In genomic region chr15:58770857-58771620, GRCh38 we compare ENCODE assay signal across 8 cellular contexts. TPM values are rescaled to one million over a fixed set of nuclear protein-coding genes. Genes with fewer than 3 reads are reported as not detected.
A peak's percentile ranks its signal among the peaks of the same experiment; 100 is the strongest.
DNase-seq lines count a peak whose midpoint lies in the region; ATAC-seq and TF ChIP-seq lines count a peak whose summit lies in the region.

MINDY2 (plus strand) TSS chr15:58771302; CDS start chr15:58771396, 94 bp downstream.

- H3K4me2 ChIP-seq in parathyroid adenoma (ENCODE audit: low read length) = peak within 1 kb of the TSS; percentile 87

- H3K36me3 ChIP-seq in adipocyte (ENCODE audit: control insufficient read depth, insufficient read depth, low read length, severe bottlenecking) (no peaks in the 10 kb centered on the region), cardiac muscle cell (no peaks in the 10 kb centered on the region), parathyroid adenoma (ENCODE audit: control insufficient read depth, insufficient read depth, low read length) (no peaks in the 10 kb centered on the region), tibial nerve (no peaks in the 10 kb centered on the region)

- H3K27me3 ChIP-seq in adipocyte (replicated peaks; ENCODE audit: control insufficient read depth, insufficient read depth, low read length) (no peaks in the 10 kb centered on the region), cardiac muscle cell (no peaks in the 10 kb centered on the region), parathyroid adenoma (ENCODE audit: control insufficient read depth, insufficient read depth, low read length) (no peaks in the 10 kb centered on the region), tibial nerve (no peaks in the 10 kb centered on the region)

- peak; percentile 56 for TF ChIP-seq CTCF in GM12875 (IDR thresholded peaks at IDR 0.05; ENCODE audit: borderline replicate concordance, insufficient read depth, low read depth, low read length)
- peak; percentile 26 for TF ChIP-seq CTCF in cardiac muscle cell (IDR thresholded peaks at IDR 0.05; ENCODE audit: low read depth, low read length)
- TF ChIP-seq CTCF in parathyroid adenoma (IDR thresholded peaks at IDR 0.05) = peak; percentile 27
- TF ChIP-seq CTCF in tibial nerve (IDR thresholded peaks at IDR 0.05) = peak; percentile 22 to 57 (median 44)

- TF ChIP-seq POLR2A in tibial nerve (IDR thresholded peaks at IDR 0.05) = peak; percentile 85 to 92

- H3K27ac ChIP-seq in cardiac muscle cell = peak within 1 kb of the TSS; percentile 93
- H3K27ac ChIP-seq in parathyroid adenoma = peak within 1 kb of the TSS; percentile 95
- peak within 1 kb of the TSS; percentile 94 to 100 (median 98) for H3K27ac ChIP-seq in tibial nerve

- H3K4me1 ChIP-seq in adipocyte (ENCODE audit: control insufficient read depth, insufficient read depth, low read length) = peaks cover 11% of the 10 kb centered on the region
- peaks cover 22% of the 10 kb centered on the region for H3K4me1 ChIP-seq in cardiac muscle cell (ENCODE audit: low read depth)
- H3K4me1 ChIP-seq in parathyroid adenoma = peaks cover 8% of the 10 kb centered on the region
- H3K4me1 ChIP-seq in tibial nerve = peaks cover 0 to 47% (median 12%) of the 10 kb centered on the region in 4 donors

- H3K4me3 ChIP-seq in GM12875 (ENCODE audit: low read depth, low read length) (peak within 1 kb of the TSS; percentile 99), adipocyte (ENCODE audit: low read length) (peak within 1 kb of the TSS; percentile 85), cardiac muscle cell (peak within 1 kb of the TSS; percentile 80), parathyroid adenoma (ENCODE audit: low read depth, low read length) (peak within 1 kb of the TSS; percentile 84), tibial nerve (peak within 1 kb of the TSS; percentile 76 to 99 (median 92))

- H2AFZ ChIP-seq in parathyroid adenoma = peak within 1 kb of the TSS; percentile 96

- DNase-seq in NCI-H1436 (lab: John Stamatoyannopoulos, UW) (peak; percentile 97), T follicular helper cell (ENCODE audit: low read depth) (peak; percentile 83), adipocyte (ENCODE audit: low read depth) (peak; percentile 100), cardiac muscle cell (ENCODE audit: low read depth in 1 of 2, low spot score in 1 of 2) (peak; percentile 100), tibial nerve (ENCODE audit: low spot score in 2 of 2) (peak; percentile 95)

- H3K9ac ChIP-seq in adipocyte (ENCODE audit: low read length) (peak within 1 kb of the TSS; percentile 95), parathyroid adenoma (peak within 1 kb of the TSS; percentile 97)

- 0% methylated on average over 12 to 50 of the region's 75 CpGs for WGBS in tibial nerve, 2 donors

- H3K79me2 ChIP-seq in parathyroid adenoma = peaks cover 13% of the 10 kb centered on the region

- H3K9me3 ChIP-seq in adipocyte (ENCODE audit: control insufficient read depth, low read length) (no peaks in the 10 kb centered on the region), cardiac muscle cell (ENCODE audit: low read depth) (no peaks in the 10 kb centered on the region), parathyroid adenoma (ENCODE audit: control insufficient read depth, low read length) (no peaks in the 10 kb centered on the region), tibial nerve (no peaks in the 10 kb centered on the region)

- peak; percentile 96 for ATAC-seq in HG02798 (IDR thresholded peaks at IDR 0.05; ENCODE audit: poor library complexity, unreplicated experiment)

- TF ChIP-seq EP300 in tibial nerve (IDR thresholded peaks at IDR 0.05) = peak; percentile 78 to 98

RNA-seq across cellular contexts. Expression of gene MINDY2, which starts in this region (rescaled TPM):
- total RNA-seq in cardiac muscle cell (23.7 and 30.7 TPM in 2 replicates), tibial nerve (10 to 100 TPM; 26.1 to 47.4 (median 39.9) TPM)
- 40.2 and 58.4 TPM in 2 replicates for polyA plus RNA-seq in cardiac muscle cell

Comparison
In these comparisons a context has a peak if more than half of its experiments do, and no peak if none do; other contexts are left out.
1. Peak in every context shown above with its lines: DNase-seq, ATAC-seq, H3K4me3 ChIP-seq and H3K27ac ChIP-seq.